ENCODE assay signal across 8 cellular contexts in genomic region chr12:45415393-45415817, GRCh38.
DNase-seq lines count a peak whose midpoint lies in the region; ATAC-seq and TF ChIP-seq lines count a peak whose summit lies in the region.

No MANE protein-coding gene starts in this region.

- no peaks in the 10 kb centered on the region for H3K9me3 Mint-ChIP-seq in MCF 10A (ENCODE audit: unreplicated experiment)

- TF ChIP-seq POLR2A in breast epithelium (IDR thresholded peaks at IDR 0.05), result no peak

- H3K4me1 ChIP-seq in breast epithelium (no peaks in the 10 kb centered on the region), Panc1 (ENCODE audit: control insufficient read depth, insufficient read depth, low read length) (no peaks in the 10 kb centered on the region)

- H3K9me3 ChIP-seq in breast epithelium (no peaks in the 10 kb centered on the region), Panc1 (ENCODE audit: control insufficient read depth, insufficient read depth, low read depth, low read length) (no peaks in the 10 kb centered on the region)

- in situ Hi-C loops in Panc1 (cut with HindIII; ENCODE audit: low pct_unique_long_range_greater_than_20kb, low sequenced_read_pairs), result no loop called here

- H3K4me3 Mint-ChIP-seq in MCF 10A (ENCODE audit: unreplicated experiment), result no peak overlapping the region

- H3K36me3 ChIP-seq in breast epithelium (no peaks in the 10 kb centered on the region), Panc1 (ENCODE audit: control insufficient read depth, insufficient read depth, low read length) (peaks cover 35% of the 10 kb centered on the region)

- H3K27ac Mint-ChIP-seq in MCF 10A (ENCODE audit: low read depth, unreplicated experiment), result peak overlapping the region; percentile 46

- BruUV-seq in MCF 10A (replicated peaks; lab: Mats Ljungman, UMichigan) (no TSS peak), Panc1 (replicated peaks; lab: Mats Ljungman, UMichigan) (no TSS peak)

- intact Hi-C loops in MCF 10A (cut with micrococcal nuclease) (loop anchor here (1.0 to 2.0 kb wide), 2 partner anchors 147 to 312 kb away; no protein-coding TSS in a partner anchor), breast epithelium (cut with DNase I; ENCODE audit: low total_unique reads) (no loop called here), Panc1 (cut with micrococcal nuclease; ENCODE audit: unreplicated experiment) (no loop called here)

- H3K36me3 Mint-ChIP-seq in MCF 10A (ENCODE audit: insufficient read depth, unreplicated experiment), result peaks cover 17% of the 10 kb centered on the region

- H3K27me3 ChIP-seq in breast epithelium (no peaks in the 10 kb centered on the region), Panc1 (ENCODE audit: control insufficient read depth, insufficient read depth, low read length) (no peaks in the 10 kb centered on the region)

- H3K27ac ChIP-seq in breast epithelium, result no peak overlapping the region
- no peak overlapping the region for H3K27ac ChIP-seq in Panc1 (ENCODE audit: low read length)

- CTCF ChIA-PET in MCF 10A (lab: Yijun Ruan, JAX) (interaction anchor here (0.8 to 1.6 kb wide), 5 partner anchors 115 to 331 kb away, joined by 3 to 6 read pairs (median 3); no protein-coding TSS in a partner anchor), Panc1 (lab: Charles Lee) (no interaction called here)

- peaks cover 9% of the 10 kb centered on the region for H3K4me1 Mint-ChIP-seq in MCF 10A (ENCODE audit: insufficient read depth, unreplicated experiment)

- POLR2A ChIA-PET in MCF 10A (lab: Yijun Ruan, JAX) (interaction anchor here (0.6 to 2.0 kb wide), 6 partner anchors 10 to 310 kb away, joined by 3 to 6 read pairs (median 4); partner anchors contain the start of gene ANO6), Panc1 (lab: Charles Lee) (no interaction called here)

- ATAC-seq in HG02885 (IDR thresholded peaks at IDR 0.05; ENCODE audit: poor library complexity, unreplicated experiment), result peak; percentile 99
- ATAC-seq in Panc1, result peak; percentile 91
- ATAC-seq in GM19328 (IDR thresholded peaks at IDR 0.05; ENCODE audit: unreplicated experiment), result no peak

- peak; percentile 98 for DNase-seq in MCF 10A (ENCODE audit: unreplicated experiment)
- no peak for DNase-seq in breast epithelium (ENCODE audit: low spot score in 2 of 2)
- DNase-seq in Panc1 (ENCODE audit: low read depth, low spot score), result peak; percentile 98
- DNase-seq in fibroblast of gingiva (ENCODE audit: low read depth), result peak; percentile 99
- peak; percentile 98 for DNase-seq in skeletal muscle cell (ENCODE audit: low read depth)
- DNase-seq in UCSD-AML1 (lab: John Stamatoyannopoulos, UW; ENCODE audit: unreplicated experiment), result no peak

- no peak for TF ChIP-seq CTCF in MCF 10A (IDR thresholded peaks at IDR 0.05; ENCODE audit: unreplicated experiment)
- TF ChIP-seq CTCF in breast epithelium (IDR thresholded peaks at IDR 0.05), result no peak
- TF ChIP-seq CTCF in Panc1 (IDR thresholded peaks at IDR 0.05), result no peak

- no peaks in the 10 kb centered on the region for H3K27me3 Mint-ChIP-seq in MCF 10A (ENCODE audit: insufficient read depth, unreplicated experiment)

- H3K4me3 ChIP-seq in breast epithelium (no peak overlapping the region), Panc1 (ENCODE audit: low read depth in 2 of 2, low read length in 2 of 2) (no peak overlapping the region), skeletal muscle cell (ENCODE audit: low read depth, low read length) (no peak overlapping the region)

Comparison
In these comparisons a context has a peak if more than half of its experiments do, and no peak if none do; other contexts are left out.
1. DNase-seq: peak in MCF 10A (single experiment), Panc1 (single experiment), fibroblast of gingiva (single experiment) and skeletal muscle cell (single experiment); none in breast epithelium (0 of 2) and UCSD-AML1 (single experiment).